Comparison of ENCODE assay signal across 8 cellular contexts in genomic region chr9:83334320-83334719, GRCh38.
DNase-seq lines count a peak whose midpoint lies in the region; ATAC-seq and TF ChIP-seq lines count a peak whose summit lies in the region.

No MANE protein-coding gene starts in this region.

- in situ Hi-C loops in ACHN (cut with HindIII; ENCODE audit: low pct_ligation_motif_present, low pct_unique_long_range_greater_than_20kb, low sequenced_read_pairs), result no loop called here

- H3K4me3 ChIP-seq in HL-60 (replicated peaks; ENCODE audit: insufficient read depth, low read length) (no peak overlapping the region), epithelial cell of proximal tubule (ENCODE audit: low read depth, low read length) (no peak overlapping the region)
- H3K4me3 ChIP-seq in naive thymus-derived CD4-positive, alpha-beta T cell (ENCODE audit: low read length), result no peak overlapping the region

- no peaks in the 10 kb centered on the region for H3K9me3 Mint-ChIP-seq in naive thymus-derived CD4-positive, alpha-beta T cell
- no peaks in the 10 kb centered on the region for H3K9me3 Mint-ChIP-seq in stimulated activated effector memory CD8-positive, alpha-beta T cell treated with anti-CD3 and anti-CD28 coated beads, Interleukin-12 subunit alpha, Interleukin-12 subunit beta, amount 100 ng/mL, for 72 hours

- no peaks in the 10 kb centered on the region for H3K4me1 ChIP-seq in naive thymus-derived CD4-positive, alpha-beta T cell (ENCODE audit: control insufficient read depth in 2 of 2, insufficient read depth in 2 of 2, low read length in 2 of 2)

- DNase-seq in ACHN (peak; percentile 55), HL-60 (ENCODE audit: low read depth in 1 of 2, low spot score in 1 of 2) (peak; percentile 76 to 88), NOMO-1 treated with DMSO at 0.1 percent for 48 hours (lab: John Stamatoyannopoulos, UW; ENCODE audit: unreplicated experiment) (peak; percentile 30), epithelial cell of proximal tubule (ENCODE audit: low read depth) (peak; percentile 30)
- DNase-seq in activated CD8-positive, alpha-beta memory T cell treated with anti-CD3 and anti-CD28 coated beads, Interleukin-2, amount 50 U/mL, for 4 hours, result peak; percentile 55
- peak; percentile 5 to 75 (median 36) for DNase-seq in naive thymus-derived CD4-positive, alpha-beta T cell
- peak; percentile 64 to 83 for DNase-seq in stimulated activated effector memory CD8-positive, alpha-beta T cell treated with anti-CD3 and anti-CD28 coated beads, Interleukin-12 subunit alpha, Interleukin-12 subunit beta, amount 100 ng/mL, for 72 hours (ENCODE audit: low spot score in 2 of 2)

- intact Hi-C loops in naive thymus-derived CD4-positive, alpha-beta T cell (cut with micrococcal nuclease), result loop anchor here (1.0 to 2.0 kb wide), 4 partner anchors 210 to 315 kb away; no protein-coding TSS in a partner anchor

- no peak overlapping the region for H3K4me3 Mint-ChIP-seq in naive thymus-derived CD4-positive, alpha-beta T cell
- H3K4me3 Mint-ChIP-seq in stimulated activated effector memory CD8-positive, alpha-beta T cell treated with anti-CD3 and anti-CD28 coated beads, Interleukin-12 subunit alpha, Interleukin-12 subunit beta, amount 100 ng/mL, for 72 hours, result no peak overlapping the region

- peaks cover 0 to 4% (median 0%) of the 10 kb centered on the region in 5 donors for H3K36me3 Mint-ChIP-seq in naive thymus-derived CD4-positive, alpha-beta T cell
- no peaks in the 10 kb centered on the region for H3K36me3 Mint-ChIP-seq in stimulated activated effector memory CD8-positive, alpha-beta T cell treated with anti-CD3 and anti-CD28 coated beads, Interleukin-12 subunit alpha, Interleukin-12 subunit beta, amount 100 ng/mL, for 72 hours

- peaks cover 0 to 6% (median 0%) of the 10 kb centered on the region in 7 donors for H3K4me1 Mint-ChIP-seq in naive thymus-derived CD4-positive, alpha-beta T cell
- peaks cover 7% of the 10 kb centered on the region for H3K4me1 Mint-ChIP-seq in stimulated activated effector memory CD8-positive, alpha-beta T cell treated with anti-CD3 and anti-CD28 coated beads, Interleukin-12 subunit alpha, Interleukin-12 subunit beta, amount 100 ng/mL, for 72 hours

- H3K27me3 Mint-ChIP-seq in naive thymus-derived CD4-positive, alpha-beta T cell, result peaks cover 0 to 1% (median 0%) of the 10 kb centered on the region in 5 donors

- no peaks in the 10 kb centered on the region for H3K36me3 ChIP-seq in naive thymus-derived CD4-positive, alpha-beta T cell (ENCODE audit: control insufficient read depth in 2 of 3, insufficient read depth in 3 of 3, low read length in 3 of 3)

- H3K27me3 ChIP-seq in HL-60 (ENCODE audit: insufficient read depth, poor library complexity, severe bottlenecking), result no peaks in the 10 kb centered on the region
- H3K27me3 ChIP-seq in naive thymus-derived CD4-positive, alpha-beta T cell (ENCODE audit: control insufficient read depth in 2 of 2, insufficient read depth in 2 of 2, low read length in 2 of 2), result no peaks in the 10 kb centered on the region

- ATAC-seq in GM18511 (IDR thresholded peaks at IDR 0.05; ENCODE audit: unreplicated experiment), result peak; percentile 79
- peak; percentile 81 for ATAC-seq in naive thymus-derived CD4-positive, alpha-beta T cell
- ATAC-seq in stimulated activated effector memory CD8-positive, alpha-beta T cell treated with anti-CD3 and anti-CD28 coated beads, Interleukin-12 subunit alpha, Interleukin-12 subunit beta, amount 100 ng/mL, for 72 hours, result peak; percentile 73

- H3K9me3 ChIP-seq in naive thymus-derived CD4-positive, alpha-beta T cell (ENCODE audit: control insufficient read depth in 2 of 3, low read length in 3 of 3), result no peaks in the 10 kb centered on the region

- TF ChIP-seq CTCF in HL-60 (IDR thresholded peaks at IDR 0.05; ENCODE audit: insufficient read depth, low read length), result peak; percentile 60
- TF ChIP-seq CTCF in epithelial cell of proximal tubule (conservative IDR thresholded peaks at IDR 0.05; ENCODE audit: low read depth, low read length), result peak; percentile 95

- CTCF ChIA-PET in naive thymus-derived CD4-positive, alpha-beta T cell (lab: Charles Lee), result interaction anchor here (0.9 to 1.4 kb wide), 3 partner anchors 19 to 578 kb away, joined by 3 to 7 read pairs (median 6); no protein-coding TSS in a partner anchor

- POLR2A ChIA-PET in naive thymus-derived CD4-positive, alpha-beta T cell (lab: Charles Lee), result no interaction called here

- no peak overlapping the region for H3K27ac ChIP-seq in HL-60 (replicated peaks)
- H3K27ac ChIP-seq in naive thymus-derived CD4-positive, alpha-beta T cell (ENCODE audit: low read depth, low read length), result no peak overlapping the region

- H3K27ac Mint-ChIP-seq in naive thymus-derived CD4-positive, alpha-beta T cell, result no peak overlapping the region
- no peak overlapping the region for H3K27ac Mint-ChIP-seq in stimulated activated effector memory CD8-positive, alpha-beta T cell treated with anti-CD3 and anti-CD28 coated beads, Interleukin-12 subunit alpha, Interleukin-12 subunit beta, amount 100 ng/mL, for 72 hours

Comparison
In these comparisons a context has a peak if more than half of its experiments do, and no peak if none do; other contexts are left out.
1. DNase-seq: peak in every context shown above with its lines; median percentile 82 in HL-60; 74 in stimulated activated effector memory CD8-positive, alpha-beta T cell treated with anti-CD3 and anti-CD28 coated beads, Interleukin-12 subunit alpha, Interleukin-12 subunit beta, amount 100 ng/mL, for 72 hours; 55 in ACHN; 55 in activated CD8-positive, alpha-beta memory T cell treated with anti-CD3 and anti-CD28 coated beads, Interleukin-2, amount 50 U/mL, for 4 hours; 36 in naive thymus-derived CD4-positive, alpha-beta T cell; 30 in NOMO-1 treated with DMSO at 0.1 percent for 48 hours; 30 in epithelial cell of proximal tubule.